ENCODE assay signal across 3 cellular contexts in the genomic region with DNA sequence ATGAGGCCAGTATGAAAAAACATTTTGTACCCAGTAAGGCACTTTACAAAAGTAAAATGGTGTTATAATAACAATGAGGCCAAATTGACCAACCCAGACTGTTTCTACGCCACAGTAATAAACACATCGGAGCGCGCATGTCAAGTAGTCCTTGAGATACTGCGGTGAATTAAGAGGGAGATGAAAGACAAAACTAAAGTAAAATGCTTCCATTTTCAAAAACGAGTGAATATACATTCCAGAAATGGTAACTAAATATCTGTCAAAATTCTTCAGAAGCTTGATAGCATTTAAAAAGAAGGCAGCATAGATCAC.
TF ChIP-seq lines count a peak whose summit lies in the region.

No MANE protein-coding gene starts in this region.

TF ChIP-seq in GM23338, 12 proteins besides CTCF, POLR2A, EP300 and RAD21 (continues in another document):
- TF ChIP-seq POLR2AphosphoS5 (IDR thresholded peaks at IDR 0.05; ENCODE audit: low read depth) (no peak), NANOG (IDR thresholded peaks at IDR 0.05; ENCODE audit: borderline replicate concordance) (no peak), ZNF331 (CRISPR knock-in tag; IDR thresholded peaks at IDR 0.05; ENCODE audit: low read depth) (no peak), EZH2phosphoT487 (IDR thresholded peaks at IDR 0.05; ENCODE audit: unreplicated experiment) (no peak), EZH2 (IDR thresholded peaks at IDR 0.05; ENCODE audit: low read depth, unreplicated experiment) (no peak), CREB1 (CRISPR knock-in tag; IDR thresholded peaks at IDR 0.05; ENCODE audit: low read depth) (no peak), JUNB (IDR thresholded peaks at IDR 0.05; ENCODE audit: unreplicated experiment) (no peak), STAT1 (IDR thresholded peaks at IDR 0.05; ENCODE audit: unreplicated experiment) (no peak)
- TF ChIP-seq, protein P1, sequence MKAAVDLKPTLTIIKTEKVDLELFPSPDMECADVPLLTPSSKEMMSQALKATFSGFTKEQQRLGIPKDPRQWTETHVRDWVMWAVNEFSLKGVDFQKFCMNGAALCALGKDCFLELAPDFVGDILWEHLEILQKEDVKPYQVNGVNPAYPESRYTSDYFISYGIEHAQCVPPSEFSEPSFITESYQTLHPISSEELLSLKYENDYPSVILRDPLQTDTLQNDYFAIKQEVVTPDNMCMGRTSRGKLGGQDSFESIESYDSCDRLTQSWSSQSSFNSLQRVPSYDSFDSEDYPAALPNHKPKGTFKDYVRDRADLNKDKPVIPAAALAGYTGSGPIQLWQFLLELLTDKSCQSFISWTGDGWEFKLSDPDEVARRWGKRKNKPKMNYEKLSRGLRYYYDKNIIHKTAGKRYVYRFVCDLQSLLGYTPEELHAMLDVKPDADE (IDR thresholded peaks at IDR 0.05) = no peak

TF ChIP-seq in WTC11, 78 proteins besides CTCF, POLR2A, EP300 and RAD21 (continues in another document):
- TF ChIP-seq, protein P2, sequence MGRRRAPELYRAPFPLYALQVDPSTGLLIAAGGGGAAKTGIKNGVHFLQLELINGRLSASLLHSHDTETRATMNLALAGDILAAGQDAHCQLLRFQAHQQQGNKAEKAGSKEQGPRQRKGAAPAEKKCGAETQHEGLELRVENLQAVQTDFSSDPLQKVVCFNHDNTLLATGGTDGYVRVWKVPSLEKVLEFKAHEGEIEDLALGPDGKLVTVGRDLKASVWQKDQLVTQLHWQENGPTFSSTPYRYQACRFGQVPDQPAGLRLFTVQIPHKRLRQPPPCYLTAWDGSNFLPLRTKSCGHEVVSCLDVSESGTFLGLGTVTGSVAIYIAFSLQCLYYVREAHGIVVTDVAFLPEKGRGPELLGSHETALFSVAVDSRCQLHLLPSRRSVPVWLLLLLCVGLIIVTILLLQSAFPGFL (CRISPR knock-in tag; IDR thresholded peaks at IDR 0.05; ENCODE audit: borderline replicate concordance) = no peak
- TF ChIP-seq ZNF219 (CRISPR knock-in tag; IDR thresholded peaks at IDR 0.05; ENCODE audit: borderline replicate concordance) (no peak), CBFB (CRISPR knock-in tag; IDR thresholded peaks at IDR 0.05; ENCODE audit: low read depth) (no peak), ATF1 (CRISPR knock-in tag; IDR thresholded peaks at IDR 0.05) (no peak), KAT7 (CRISPR knock-in tag; IDR thresholded peaks at IDR 0.05; ENCODE audit: borderline replicate concordance) (no peak), ETV6 (CRISPR knock-in tag; IDR thresholded peaks at IDR 0.05) (no peak), JUN (CRISPR knock-in tag; IDR thresholded peaks at IDR 0.05) (no peak), ZNF416 (CRISPR knock-in tag; IDR thresholded peaks at IDR 0.05) (no peak), SMAD3 (CRISPR knock-in tag; IDR thresholded peaks at IDR 0.05; ENCODE audit: borderline replicate concordance) (no peak), NFATC4 (CRISPR knock-in tag; IDR thresholded peaks at IDR 0.05) (no peak), ZNF317 (CRISPR knock-in tag; IDR thresholded peaks at IDR 0.05; ENCODE audit: borderline replicate concordance, low read depth) (no peak), NFE2L1 (CRISPR knock-in tag; IDR thresholded peaks at IDR 0.05) (no peak), GABPB1 (CRISPR knock-in tag; IDR thresholded peaks at IDR 0.05) (no peak)
- TF ChIP-seq, protein P3, sequence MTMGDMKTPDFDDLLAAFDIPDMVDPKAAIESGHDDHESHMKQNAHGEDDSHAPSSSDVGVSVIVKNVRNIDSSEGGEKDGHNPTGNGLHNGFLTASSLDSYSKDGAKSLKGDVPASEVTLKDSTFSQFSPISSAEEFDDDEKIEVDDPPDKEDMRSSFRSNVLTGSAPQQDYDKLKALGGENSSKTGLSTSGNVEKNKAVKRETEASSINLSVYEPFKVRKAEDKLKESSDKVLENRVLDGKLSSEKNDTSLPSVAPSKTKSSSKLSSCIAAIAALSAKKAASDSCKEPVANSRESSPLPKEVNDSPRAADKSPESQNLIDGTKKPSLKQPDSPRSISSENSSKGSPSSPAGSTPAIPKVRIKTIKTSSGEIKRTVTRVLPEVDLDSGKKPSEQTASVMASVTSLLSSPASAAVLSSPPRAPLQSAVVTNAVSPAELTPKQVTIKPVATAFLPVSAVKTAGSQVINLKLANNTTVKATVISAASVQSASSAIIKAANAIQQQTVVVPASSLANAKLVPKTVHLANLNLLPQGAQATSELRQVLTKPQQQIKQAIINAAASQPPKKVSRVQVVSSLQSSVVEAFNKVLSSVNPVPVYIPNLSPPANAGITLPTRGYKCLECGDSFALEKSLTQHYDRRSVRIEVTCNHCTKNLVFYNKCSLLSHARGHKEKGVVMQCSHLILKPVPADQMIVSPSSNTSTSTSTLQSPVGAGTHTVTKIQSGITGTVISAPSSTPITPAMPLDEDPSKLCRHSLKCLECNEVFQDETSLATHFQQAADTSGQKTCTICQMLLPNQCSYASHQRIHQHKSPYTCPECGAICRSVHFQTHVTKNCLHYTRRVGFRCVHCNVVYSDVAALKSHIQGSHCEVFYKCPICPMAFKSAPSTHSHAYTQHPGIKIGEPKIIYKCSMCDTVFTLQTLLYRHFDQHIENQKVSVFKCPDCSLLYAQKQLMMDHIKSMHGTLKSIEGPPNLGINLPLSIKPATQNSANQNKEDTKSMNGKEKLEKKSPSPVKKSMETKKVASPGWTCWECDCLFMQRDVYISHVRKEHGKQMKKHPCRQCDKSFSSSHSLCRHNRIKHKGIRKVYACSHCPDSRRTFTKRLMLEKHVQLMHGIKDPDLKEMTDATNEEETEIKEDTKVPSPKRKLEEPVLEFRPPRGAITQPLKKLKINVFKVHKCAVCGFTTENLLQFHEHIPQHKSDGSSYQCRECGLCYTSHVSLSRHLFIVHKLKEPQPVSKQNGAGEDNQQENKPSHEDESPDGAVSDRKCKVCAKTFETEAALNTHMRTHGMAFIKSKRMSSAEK (CRISPR knock-in tag; IDR thresholded peaks at IDR 0.05; ENCODE audit: borderline replicate concordance) = no peak
- TF ChIP-seq, protein P4, sequence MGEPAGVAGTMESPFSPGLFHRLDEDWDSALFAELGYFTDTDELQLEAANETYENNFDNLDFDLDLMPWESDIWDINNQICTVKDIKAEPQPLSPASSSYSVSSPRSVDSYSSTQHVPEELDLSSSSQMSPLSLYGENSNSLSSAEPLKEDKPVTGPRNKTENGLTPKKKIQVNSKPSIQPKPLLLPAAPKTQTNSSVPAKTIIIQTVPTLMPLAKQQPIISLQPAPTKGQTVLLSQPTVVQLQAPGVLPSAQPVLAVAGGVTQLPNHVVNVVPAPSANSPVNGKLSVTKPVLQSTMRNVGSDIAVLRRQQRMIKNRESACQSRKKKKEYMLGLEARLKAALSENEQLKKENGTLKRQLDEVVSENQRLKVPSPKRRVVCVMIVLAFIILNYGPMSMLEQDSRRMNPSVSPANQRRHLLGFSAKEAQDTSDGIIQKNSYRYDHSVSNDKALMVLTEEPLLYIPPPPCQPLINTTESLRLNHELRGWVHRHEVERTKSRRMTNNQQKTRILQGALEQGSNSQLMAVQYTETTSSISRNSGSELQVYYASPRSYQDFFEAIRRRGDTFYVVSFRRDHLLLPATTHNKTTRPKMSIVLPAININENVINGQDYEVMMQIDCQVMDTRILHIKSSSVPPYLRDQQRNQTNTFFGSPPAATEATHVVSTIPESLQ (CRISPR knock-in tag; IDR thresholded peaks at IDR 0.05) = no peak
- TF ChIP-seq, protein P5, sequence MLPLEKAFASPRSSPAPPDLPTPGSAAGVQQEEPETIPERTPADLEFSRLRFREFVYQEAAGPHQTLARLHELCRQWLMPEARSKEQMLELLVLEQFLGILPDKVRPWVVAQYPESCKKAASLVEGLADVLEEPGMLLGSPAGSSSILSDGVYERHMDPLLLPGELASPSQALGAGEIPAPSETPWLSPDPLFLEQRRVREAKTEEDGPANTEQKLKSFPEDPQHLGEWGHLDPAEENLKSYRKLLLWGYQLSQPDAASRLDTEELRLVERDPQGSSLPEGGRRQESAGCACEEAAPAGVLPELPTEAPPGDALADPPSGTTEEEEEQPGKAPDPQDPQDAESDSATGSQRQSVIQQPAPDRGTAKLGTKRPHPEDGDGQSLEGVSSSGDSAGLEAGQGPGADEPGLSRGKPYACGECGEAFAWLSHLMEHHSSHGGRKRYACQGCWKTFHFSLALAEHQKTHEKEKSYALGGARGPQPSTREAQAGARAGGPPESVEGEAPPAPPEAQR (CRISPR knock-in tag; IDR thresholded peaks at IDR 0.05) = no peak

TF ChIP-seq in HepG2, 621 proteins besides CTCF, POLR2A, EP300 and RAD21:
- TF ChIP-seq, protein P6, sequence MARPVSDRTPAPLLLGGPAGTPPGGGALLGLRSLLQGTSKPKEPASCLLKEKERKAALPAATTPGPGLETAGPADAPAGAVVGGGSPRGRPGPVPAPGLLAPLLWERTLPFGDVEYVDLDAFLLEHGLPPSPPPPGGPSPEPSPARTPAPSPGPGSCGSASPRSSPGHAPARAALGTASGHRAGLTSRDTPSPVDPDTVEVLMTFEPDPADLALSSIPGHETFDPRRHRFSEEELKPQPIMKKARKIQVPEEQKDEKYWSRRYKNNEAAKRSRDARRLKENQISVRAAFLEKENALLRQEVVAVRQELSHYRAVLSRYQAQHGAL (CRISPR knock-in tag; IDR thresholded peaks at IDR 0.05; ENCODE audit: not compliant biosample characterization) = no peak
- no peak for TF ChIP-seq SNRNP70 (IDR thresholded peaks at IDR 0.05; ENCODE audit: low read depth, low read length)
- no peak for TF ChIP-seq XBP1 (CRISPR knock-in tag; IDR thresholded peaks at IDR 0.05)
- TF ChIP-seq ZNF564 (CRISPR knock-in tag; IDR thresholded peaks at IDR 0.05) = no peak
- no peak for TF ChIP-seq PPARG (CRISPR knock-in tag; conservative IDR thresholded peaks at IDR 0.05)
- TF ChIP-seq BCL6 (CRISPR knock-in tag; IDR thresholded peaks at IDR 0.05) = no peak
- no peak for TF ChIP-seq SIX1 (CRISPR knock-in tag; IDR thresholded peaks at IDR 0.05; ENCODE audit: borderline replicate concordance)
- TF ChIP-seq, protein P7, sequence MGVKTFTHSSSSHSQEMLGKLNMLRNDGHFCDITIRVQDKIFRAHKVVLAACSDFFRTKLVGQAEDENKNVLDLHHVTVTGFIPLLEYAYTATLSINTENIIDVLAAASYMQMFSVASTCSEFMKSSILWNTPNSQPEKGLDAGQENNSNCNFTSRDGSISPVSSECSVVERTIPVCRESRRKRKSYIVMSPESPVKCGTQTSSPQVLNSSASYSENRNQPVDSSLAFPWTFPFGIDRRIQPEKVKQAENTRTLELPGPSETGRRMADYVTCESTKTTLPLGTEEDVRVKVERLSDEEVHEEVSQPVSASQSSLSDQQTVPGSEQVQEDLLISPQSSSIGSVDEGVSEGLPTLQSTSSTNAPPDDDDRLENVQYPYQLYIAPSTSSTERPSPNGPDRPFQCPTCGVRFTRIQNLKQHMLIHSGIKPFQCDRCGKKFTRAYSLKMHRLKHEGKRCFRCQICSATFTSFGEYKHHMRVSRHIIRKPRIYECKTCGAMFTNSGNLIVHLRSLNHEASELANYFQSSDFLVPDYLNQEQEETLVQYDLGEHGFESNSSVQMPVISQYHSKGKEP (CRISPR knock-in tag; IDR thresholded peaks at IDR 0.05) = no peak
- no peak for TF ChIP-seq ZNF326 (CRISPR knock-in tag; IDR thresholded peaks at IDR 0.05; ENCODE audit: borderline replicate concordance)
- no peak for TF ChIP-seq PHF21A (CRISPR knock-in tag; IDR thresholded peaks at IDR 0.05)
- TF ChIP-seq SKI (IDR thresholded peaks at IDR 0.05; ENCODE audit: partially characterized antibody) = no peak
- no peak for TF ChIP-seq SP2 (CRISPR knock-in tag; IDR thresholded peaks at IDR 0.05)
- no peak for TF ChIP-seq ZNF674 (CRISPR knock-in tag; IDR thresholded peaks at IDR 0.05; ENCODE audit: low read depth)
- TF ChIP-seq ZFP36 (IDR thresholded peaks at IDR 0.05; ENCODE audit: borderline replicate concordance, low read depth, low read length, partially characterized antibody) = no peak
- no peak for TF ChIP-seq ZNF660 (CRISPR knock-in tag; IDR thresholded peaks at IDR 0.05; ENCODE audit: borderline replicate concordance, low read depth)
- TF ChIP-seq AGO2 (optimal IDR thresholded peaks at IDR 0.05; ENCODE audit: low read depth, low read length) = no peak
- no peak for TF ChIP-seq FOXO1 (CRISPR knock-in tag; IDR thresholded peaks at IDR 0.05)
- no peak for TF ChIP-seq HDAC6 (IDR thresholded peaks at IDR 0.05; ENCODE audit: low read depth, low read length)
- TF ChIP-seq PHF5A (CRISPR knock-in tag; IDR thresholded peaks at IDR 0.05; ENCODE audit: low read depth, unreplicated experiment) = no peak
- no peak for TF ChIP-seq MEIS2 (CRISPR knock-in tag; IDR thresholded peaks at IDR 0.05)
